18 cellular contexts compared by ENCODE assay signal in genomic region chr15:63327648-63328421, GRCh38. TPM values are rescaled to one million over a fixed set of nuclear protein-coding genes. Genes with fewer than 3 reads are reported as not detected.
DNase-seq lines count a peak whose midpoint lies in the region; ATAC-seq and TF ChIP-seq lines count a peak whose summit lies in the region.
"Had no signal": no experiment of that assay in that cellular context is flagged by ENCODE, and none has a peak within 500 bp of the region (broad histone marks: within the 10 kb centered on the region; RNA-seq: fewer than 3 reads in every experiment).

No MANE protein-coding gene starts in this region.

- no peaks in the 10 kb centered on the region for H4K20me1 ChIP-seq in smooth muscle cell (ENCODE audit: low read depth)

- no peaks in the 10 kb centered on the region for H3K9me3 ChIP-seq in heart left ventricle
- H3K9me3 ChIP-seq in left ventricle myocardium inferior (replicated peaks), result no peaks in the 10 kb centered on the region
- no peaks in the 10 kb centered on the region for H3K9me3 ChIP-seq in endodermal cell (ENCODE audit: control insufficient read depth, low read length)
- no peaks in the 10 kb centered on the region for H3K9me3 ChIP-seq in smooth muscle cell (replicated peaks; ENCODE audit: low read depth)

- no peak overlapping the region for H3K4me3 Mint-ChIP-seq in endodermal cell
- H3K4me3 Mint-ChIP-seq in stimulated activated naive B cell treated with anti-CD40 and anti-IgM and Interleukin-4, amounts not matched to agents 10 μg/mL and 1 μg/mL and 100 μg/mL, for 72 hours, result no peak overlapping the region
- H3K4me3 Mint-ChIP-seq: CD14-positive monocyte, IgD-negative memory B cell had no signal

- DNase-seq in heart left ventricle (peak in 1 of 5 donors; percentile 33), left ventricle myocardium inferior (no peak), endodermal cell (peak; percentile 28), left kidney (ENCODE audit: low read depth, low spot score) (peak; percentile 52), smooth muscle cell (lab: John Stamatoyannopoulos, UW; ENCODE audit: unreplicated experiment) (no peak), foreskin keratinocyte (no peak)
- no peak for DNase-seq in stimulated activated naive B cell treated with anti-CD40 and anti-IgM and Interleukin-4, amounts not matched to agents 10 μg/mL and 1 μg/mL and 100 μg/mL, for 72 hours
- DNase-seq in activated effector memory CD4-positive, alpha-beta T cell treated with Interleukin-2 at 50 U/mL for 16 hours, result no peak
- DNase-seq: 8988T, AML-193, Kasumi-1, NCI-H1417, NCI-H187, NCI-H446, NCI-H526, OCI-M1 had no signal

- H3K9ac ChIP-seq in endodermal cell (ENCODE audit: extremely low read depth, low read length, poor library complexity, severe bottlenecking), result no peak overlapping the region
- H3K9ac ChIP-seq in smooth muscle cell (ENCODE audit: low read depth), result no peak overlapping the region

- H3K36me3 Mint-ChIP-seq in endodermal cell (ENCODE audit: low read depth), result no peaks in the 10 kb centered on the region
- no peaks in the 10 kb centered on the region for H3K36me3 Mint-ChIP-seq in stimulated activated naive B cell treated with anti-CD40 and anti-IgM and Interleukin-4, amounts not matched to agents 10 μg/mL and 1 μg/mL and 100 μg/mL, for 72 hours
- H3K36me3 Mint-ChIP-seq: CD14-positive monocyte had no signal

- peaks cover 8% of the 10 kb centered on the region for H3F3A ChIP-seq in smooth muscle cell (ENCODE audit: low read depth)

- peaks cover 0 to 12% (median 0%) of the 10 kb centered on the region in 12 donors for H3K4me1 ChIP-seq in heart left ventricle
- no peaks in the 10 kb centered on the region for H3K4me1 ChIP-seq in left ventricle myocardium inferior
- H3K4me1 ChIP-seq in endodermal cell (ENCODE audit: control insufficient read depth, insufficient read depth, low read length), result no peaks in the 10 kb centered on the region
- no peaks in the 10 kb centered on the region for H3K4me1 ChIP-seq in smooth muscle cell (ENCODE audit: low read depth)
- peaks cover 19% of the 10 kb centered on the region for H3K4me1 ChIP-seq in foreskin keratinocyte

- H3K36me3 ChIP-seq in heart left ventricle, result no peaks in the 10 kb centered on the region
- H3K36me3 ChIP-seq in left ventricle myocardium inferior, result no peaks in the 10 kb centered on the region
- H3K36me3 ChIP-seq in endodermal cell (ENCODE audit: control insufficient read depth, insufficient read depth, low read length), result no peaks in the 10 kb centered on the region
- no peaks in the 10 kb centered on the region for H3K36me3 ChIP-seq in smooth muscle cell (ENCODE audit: low read depth)

- ATAC-seq in heart left ventricle, result peak in 3 of 4 donors; percentile 28 to 78 (median 36)
- peak; percentile 33 to 41 for ATAC-seq in stimulated activated naive B cell treated with anti-CD40 and anti-IgM and Interleukin-4, amounts not matched to agents 10 μg/mL and 1 μg/mL and 100 μg/mL, for 72 hours (replicated peaks)
- no peak for ATAC-seq in foreskin keratinocyte

- H3K4me3 ChIP-seq in heart left ventricle, result no peak overlapping the region
- H3K4me3 ChIP-seq in left ventricle myocardium inferior, result no peak overlapping the region
- no peak overlapping the region for H3K4me3 ChIP-seq in endodermal cell (ENCODE audit: low read length)
- H3K4me3 ChIP-seq in smooth muscle cell, result no peak overlapping the region

- no peak overlapping the region for H2AFZ ChIP-seq in smooth muscle cell (ENCODE audit: low read depth)

- H3K27me3 ChIP-seq in heart left ventricle (no peaks in the 10 kb centered on the region), left ventricle myocardium inferior (ENCODE audit: low read depth) (no peaks in the 10 kb centered on the region), endodermal cell (ENCODE audit: control insufficient read depth, insufficient read depth, low read length, poor library complexity, severe bottlenecking) (no peaks in the 10 kb centered on the region), smooth muscle cell (ENCODE audit: low read depth) (no peaks in the 10 kb centered on the region), foreskin keratinocyte (no peaks in the 10 kb centered on the region)

- H3K4me1 Mint-ChIP-seq in endodermal cell, result peaks cover 19% of the 10 kb centered on the region
- no peaks in the 10 kb centered on the region for H3K4me1 Mint-ChIP-seq in stimulated activated naive B cell treated with anti-CD40 and anti-IgM and Interleukin-4, amounts not matched to agents 10 μg/mL and 1 μg/mL and 100 μg/mL, for 72 hours
- H3K4me1 Mint-ChIP-seq: CD14-positive monocyte, IgD-negative memory B cell had no signal

- H3K27ac Mint-ChIP-seq in endodermal cell, result no peak overlapping the region
- no peak overlapping the region for H3K27ac Mint-ChIP-seq in stimulated activated naive B cell treated with anti-CD40 and anti-IgM and Interleukin-4, amounts not matched to agents 10 μg/mL and 1 μg/mL and 100 μg/mL, for 72 hours
- H3K27ac Mint-ChIP-seq: IgD-negative memory B cell had no signal

- H3K4me2 ChIP-seq in smooth muscle cell, result no peak overlapping the region

- no peaks in the 10 kb centered on the region for H3K9me3 Mint-ChIP-seq in endodermal cell
- no peaks in the 10 kb centered on the region for H3K9me3 Mint-ChIP-seq in stimulated activated naive B cell treated with anti-CD40 and anti-IgM and Interleukin-4, amounts not matched to agents 10 μg/mL and 1 μg/mL and 100 μg/mL, for 72 hours
- H3K9me3 Mint-ChIP-seq: CD14-positive monocyte, IgD-negative memory B cell had no signal

- TF ChIP-seq POLR2A in heart left ventricle (IDR thresholded peaks at IDR 0.05), result no peak

- WGBS in heart left ventricle, 4 donors, result 63 to 73% (median 71%) methylated on average over 12 of the region's 12 CpGs
- WGBS in endodermal cell (ENCODE audit: insufficient coverage in 1 of 2, insufficient read length in 1 of 2), 2 experiments, result 94 to 96% methylated on average over 7 to 12 of the region's 12 CpGs
- WGBS in smooth muscle cell (ENCODE audit: low lambda C conversion rate), result 94% methylated on average over 12 of the region's 12 CpGs

- TF ChIP-seq CTCF in heart left ventricle (IDR thresholded peaks at IDR 0.05) (no peak), left ventricle myocardium inferior (IDR thresholded peaks at IDR 0.05; ENCODE audit: borderline replicate concordance) (no peak), endodermal cell (conservative IDR thresholded peaks at IDR 0.05) (no peak), smooth muscle cell (IDR thresholded peaks at IDR 0.05; ENCODE audit: borderline replicate concordance, insufficient read depth, poor library complexity, severe bottlenecking) (no peak), foreskin keratinocyte (conservative IDR thresholded peaks at IDR 0.05) (no peak)

- H3K27me3 Mint-ChIP-seq in endodermal cell (ENCODE audit: insufficient read depth), result peaks cover 8% of the 10 kb centered on the region
- peaks cover 0 to 12% of the 10 kb centered on the region in 2 donors for H3K27me3 Mint-ChIP-seq in stimulated activated naive B cell treated with anti-CD40 and anti-IgM and Interleukin-4, amounts not matched to agents 10 μg/mL and 1 μg/mL and 100 μg/mL, for 72 hours

- H3K27ac ChIP-seq in heart left ventricle, result no peak overlapping the region
- no peak overlapping the region for H3K27ac ChIP-seq in left ventricle myocardium inferior (replicated peaks)
- H3K27ac ChIP-seq in endodermal cell (ENCODE audit: low read depth, low read length), result no peak overlapping the region
- H3K27ac ChIP-seq in smooth muscle cell (ENCODE audit: low read depth), result no peak overlapping the region
- H3K27ac ChIP-seq in foreskin keratinocyte, result no peak overlapping the region

- H3K79me2 ChIP-seq in smooth muscle cell (ENCODE audit: low read depth), result no peaks in the 10 kb centered on the region

- intact Hi-C loops in heart left ventricle (cut with DNase I) (no loop called here), left ventricle myocardium inferior (cut with micrococcal nuclease) (no loop called here)

RNA-seq across cellular contexts. Expression of gene APH1B, which starts 50.4 kb away (rescaled TPM):
- total RNA-seq in heart left ventricle (10 to 100 TPM in 2 of 9 donors, 1 to 10 TPM in 7; 4.3 to 17.6 (median 6.3) TPM), left ventricle myocardium inferior (6.2 TPM), endodermal cell (10 to 100 TPM; 19.5 to 22.7 TPM), smooth muscle cell (10.5 and 14.3 TPM in 2 replicates), foreskin keratinocyte (5.3 and 5.7 TPM in 2 replicates)
- polyA plus RNA-seq in heart left ventricle (1 to 10 TPM; 1.9 to 3.2 TPM), smooth muscle cell (9.5 and 15.5 TPM in 2 replicates), foreskin keratinocyte (6.6 and 7.7 TPM in 2 replicates)
- polyA plus RNA-seq in endodermal cell (2013, experiment 1 of 2), result 12.3 TPM
- 10.4 TPM for polyA plus RNA-seq in endodermal cell (2013, experiment 2 of 2)

RNA-seq across cellular contexts. Expression of gene CA12, which starts 53.8 kb away (rescaled TPM):
- total RNA-seq in heart left ventricle, result 1 to 10 TPM in 2 of 9 donors, under 1 TPM in 4, not detected in 3; 0.12 to 5.2 (median 0.25) TPM
- polyA plus RNA-seq in heart left ventricle, result 1 to 10 TPM in 1 of 2 donors, under 1 TPM in 1; 0.04 to 1.5 TPM
- total RNA-seq in left ventricle myocardium inferior, result 0.25 TPM
- total RNA-seq in endodermal cell, result 1 to 10 TPM; 1.2 to 2.1 TPM
- polyA plus RNA-seq in endodermal cell (2013, experiment 1 of 2), result 0.57 TPM
- polyA plus RNA-seq in endodermal cell (2013, experiment 2 of 2), result 0.58 TPM
- 12.5 and 14.0 TPM in 2 replicates for total RNA-seq in smooth muscle cell
- polyA plus RNA-seq in smooth muscle cell, result 9.2 and 13.5 TPM in 2 replicates
- total RNA-seq in foreskin keratinocyte, result 21.6 and 32.3 TPM in 2 replicates
- polyA plus RNA-seq in foreskin keratinocyte, result 8.8 and 10.6 TPM in 2 replicates
- polyA plus RNA-seq: CD14-positive monocyte, IgD-negative memory B cell had no signal

Comparison
In these comparisons a context has a peak if more than half of its experiments do, and no peak if none do; other contexts are left out.
1. DNase-seq: peak in endodermal cell (single experiment) and left kidney (single experiment); none in left ventricle myocardium inferior (single experiment), stimulated activated naive B cell treated with anti-CD40 and anti-IgM and Interleukin-4, amounts not matched to agents 10 μg/mL and 1 μg/mL and 100 μg/mL, for 72 hours (single experiment), activated effector memory CD4-positive, alpha-beta T cell treated with Interleukin-2 at 50 U/mL for 16 hours (single experiment), smooth muscle cell (single experiment) and foreskin keratinocyte (0 of 2).